20 cellular contexts compared by ENCODE assay signal in genomic region chr14:34614638-34615037, GRCh38. TPM values are rescaled to one million over a fixed set of nuclear protein-coding genes. Genes with fewer than 3 reads are reported as not detected.
DNase-seq lines count a peak whose midpoint lies in the region; ATAC-seq and TF ChIP-seq lines count a peak whose summit lies in the region.
"Had no signal": no experiment of that assay in that cellular context is flagged by ENCODE, and none has a peak within 500 bp of the region (broad histone marks: within the 10 kb centered on the region; RNA-seq: fewer than 3 reads in every experiment).

No MANE protein-coding gene starts in this region.

- no TSS peak for BruUV-seq in MCF 10A (replicated peaks; lab: Mats Ljungman, UMichigan)

- CTCF ChIA-PET in activated B cell treated with CpG ODN at 0.5 μM for 24 hours (lab: Charles Lee) (no interaction called here), MCF 10A (lab: Yijun Ruan, JAX) (interaction anchor here (0.6 to 0.7 kb wide), 3 partner anchors 10 to 388 kb away, joined by 4 read pairs; no protein-coding TSS in a partner anchor)

- H3K27me3 Mint-ChIP-seq in activated B cell treated with CpG ODN at 0.5 μM for 24 hours (no peaks in the 10 kb centered on the region), immature natural killer cell (ENCODE audit: low read depth in 3 of 3) (peaks cover 0 to 3% (median 0%) of the 10 kb centered on the region in 3 donors), MCF 10A (ENCODE audit: insufficient read depth, unreplicated experiment) (no peaks in the 10 kb centered on the region)

- peaks cover 8% of the 10 kb centered on the region for H3K36me3 ChIP-seq in right atrium auricular region

- H3K27me3 ChIP-seq in right atrium auricular region: no peaks in the 10 kb centered on the region
- H3K27me3 ChIP-seq: dorsolateral prefrontal cortex had no signal

- ATAC-seq in activated B cell treated with CpG ODN at 0.5 μM for 24 hours (ENCODE audit: low read depth) (no peak), GM21529 (IDR thresholded peaks at IDR 0.05; ENCODE audit: unreplicated experiment) (no peak)
- ATAC-seq: left colon had no signal

- H3K9me3 Mint-ChIP-seq in activated B cell treated with CpG ODN at 0.5 μM for 24 hours: no peaks in the 10 kb centered on the region
- H3K9me3 Mint-ChIP-seq in immature natural killer cell: no peaks in the 10 kb centered on the region
- H3K9me3 Mint-ChIP-seq in MCF 10A (ENCODE audit: unreplicated experiment): no peaks in the 10 kb centered on the region
- H3K9me3 Mint-ChIP-seq: CD14-positive monocyte had no signal

- H3K36me3 Mint-ChIP-seq in activated B cell treated with CpG ODN at 0.5 μM for 24 hours (ENCODE audit: low read depth) (peaks cover 42% of the 10 kb centered on the region), immature natural killer cell (peaks cover 3 to 6% (median 4%) of the 10 kb centered on the region in 3 donors), MCF 10A (ENCODE audit: insufficient read depth, unreplicated experiment) (peaks cover 78% of the 10 kb centered on the region)

- intact Hi-C loops in cardiac septum (cut with DNase I): no loop called here
- intact Hi-C loops in activated B cell treated with CpG ODN at 0.5 μM for 24 hours (cut with micrococcal nuclease): no loop called here
- intact Hi-C loops in MCF 10A (cut with micrococcal nuclease): no loop called here

- H3K27ac Mint-ChIP-seq in activated B cell treated with CpG ODN at 0.5 μM for 24 hours (peak overlapping the region; percentile 14), immature natural killer cell (peak overlapping the region; percentile 7 to 50 (median 39)), MCF 10A (ENCODE audit: low read depth, unreplicated experiment) (no peak overlapping the region)

- no peaks in the 10 kb centered on the region for H3K9me3 ChIP-seq in right atrium auricular region

- TF ChIP-seq CTCF in right atrium auricular region (IDR thresholded peaks at IDR 0.05) (no peak), activated B cell treated with CpG ODN at 0.5 μM for 24 hours (IDR thresholded peaks at IDR 0.05) (no peak), coronary artery (IDR thresholded peaks at IDR 0.05) (no peak), MCF 10A (IDR thresholded peaks at IDR 0.05; ENCODE audit: unreplicated experiment) (no peak)

- H3K4me1 Mint-ChIP-seq in activated B cell treated with CpG ODN at 0.5 μM for 24 hours: no peaks in the 10 kb centered on the region
- peaks cover 27 to 41% of the 10 kb centered on the region in 2 donors for H3K4me1 Mint-ChIP-seq in immature natural killer cell
- H3K4me1 Mint-ChIP-seq in MCF 10A (ENCODE audit: insufficient read depth, unreplicated experiment): peaks cover 4% of the 10 kb centered on the region

- DNase-seq in right atrium auricular region (ENCODE audit: low spot score) (peak; percentile 26), cardiac septum (ENCODE audit: low spot score) (no peak), activated B cell treated with CpG ODN at 0.5 μM for 24 hours (no peak), immature natural killer cell (no peak), coronary artery (ENCODE audit: low spot score) (no peak), MCF 10A (ENCODE audit: unreplicated experiment) (no peak)
- DNase-seq: activated gamma-delta T cell, anterior cingulate cortex, caudate nucleus, dorsolateral prefrontal cortex, GDM1, left colon, mesenchymal stem cell, NCI-H1092, NCI-H1930, NCI-H226, NCI-H748 treated with DMSO at 0.1 percent for 48 hours, T-helper 9 cell had no signal

- peaks cover 0 to 3% of the 10 kb centered on the region in 2 donors for H3K4me1 ChIP-seq in right atrium auricular region

- H3K27ac ChIP-seq in right atrium auricular region (no peak overlapping the region), coronary artery (no peak overlapping the region)

- no peak overlapping the region for H3K4me3 ChIP-seq in right atrium auricular region
- H3K4me3 ChIP-seq in coronary artery: no peak overlapping the region
- H3K4me3 ChIP-seq: dorsolateral prefrontal cortex had no signal

- H3K4me3 Mint-ChIP-seq in activated B cell treated with CpG ODN at 0.5 μM for 24 hours: no peak overlapping the region
- H3K4me3 Mint-ChIP-seq in immature natural killer cell: peak overlapping the region in 1 of 5 donors; percentile 7
- no peak overlapping the region for H3K4me3 Mint-ChIP-seq in MCF 10A (ENCODE audit: unreplicated experiment)
- H3K4me3 Mint-ChIP-seq: CD14-positive monocyte had no signal

- POLR2A ChIA-PET in activated B cell treated with CpG ODN at 0.5 μM for 24 hours (lab: Charles Lee): no interaction called here
- POLR2A ChIA-PET in MCF 10A (lab: Yijun Ruan, JAX): interaction anchor here (1.1 to 1.4 kb wide), 2 partner anchors 20 to 36 kb away, joined by 3 to 4 read pairs; no protein-coding TSS in a partner anchor

RNA-seq across cellular contexts. Expression of gene SNX6, which starts 15.3 kb away (rescaled TPM):
- 10 to 100 TPM; 61.6 to 63.5 TPM for total RNA-seq in right atrium auricular region
- 59.5 TPM for total RNA-seq in cardiac septum
- total RNA-seq in activated B cell treated with CpG ODN at 0.5 μM for 24 hours: 56.0 and 61.0 TPM in 2 replicates
- 100 to 1,000 TPM; 141 to 174 (median 149) TPM for polyA plus RNA-seq in immature natural killer cell
- total RNA-seq in MCF 10A (2022): 72.5 and 85.9 TPM in 2 replicates
